In the genomic region with DNA sequence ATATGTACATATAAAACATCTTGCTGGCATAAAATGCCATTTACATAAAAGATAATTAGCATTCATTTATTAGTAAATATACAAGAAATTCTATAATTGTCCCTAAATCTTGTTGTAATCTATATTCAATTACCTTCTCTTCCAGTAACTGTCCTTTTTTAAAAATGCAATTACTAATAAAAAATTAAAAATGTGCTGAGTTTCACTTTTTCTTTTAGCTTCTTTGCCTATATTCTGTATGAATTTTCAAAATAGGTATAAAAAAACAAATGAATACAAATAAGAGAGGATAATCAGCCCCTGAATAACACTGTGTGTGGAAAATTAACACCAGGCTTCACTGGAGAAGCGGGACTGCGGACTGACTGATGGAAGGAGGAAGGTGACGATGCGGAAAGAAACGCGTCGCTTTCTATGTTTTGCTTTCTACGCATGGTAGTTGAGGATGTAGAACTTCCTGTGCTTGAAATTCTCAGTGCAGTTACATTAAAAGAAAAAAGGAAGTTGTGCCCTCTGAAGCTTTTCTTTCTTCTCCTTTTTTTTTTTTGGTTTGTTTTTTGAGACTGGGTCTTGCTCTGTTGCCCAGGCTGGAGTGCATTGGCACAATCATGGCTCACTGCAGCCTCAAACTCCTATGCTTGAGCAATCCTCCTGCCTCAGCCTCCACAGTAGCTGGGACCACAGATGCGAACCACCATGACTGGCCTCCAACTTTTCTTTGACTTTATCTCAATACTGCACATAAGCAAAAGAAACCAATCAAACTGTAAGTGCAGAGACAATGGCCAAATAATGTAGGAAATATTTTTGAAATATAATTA, we compare ENCODE assay signal across 8 cellular contexts. TPM values are rescaled to one million over a fixed set of nuclear protein-coding genes. Genes with fewer than 3 reads are reported as not detected.
DNase-seq lines count a peak whose midpoint lies in the region; ATAC-seq lines count a peak whose summit lies in the region.

No MANE protein-coding gene starts in this region.

- peak; percentile 49 for DNase-seq in activated CD4-positive, alpha-beta T cell treated with anti-CD3 and anti-CD28 coated beads for 36 hours
- DNase-seq in activated CD4-positive, alpha-beta T cell treated with anti-CD3 and anti-CD28 coated beads for 1 hour, result no peak
- peak; percentile 48 for DNase-seq in activated CD4-positive, alpha-beta memory T cell treated with anti-CD3 and anti-CD28 coated beads for 36 hours
- peak; percentile 7 for DNase-seq in stimulated activated CD4-positive, alpha-beta T cell treated with anti-CD3 and anti-CD28 coated beads, Interleukin-4, amount 100 ng/mL, for 1 hour
- DNase-seq in activated effector memory CD4-positive, alpha-beta T cell treated with Interleukin-2 at 50 U/mL for 16 hours, result no peak
- DNase-seq in GM19240 (ENCODE audit: insufficient read length, low spot score), result no peak
- no peak for DNase-seq in retina

- H3K4me1 Mint-ChIP-seq in activated CD4-positive, alpha-beta T cell treated with anti-CD3 and anti-CD28 coated beads for 36 hours, result peaks cover 11% of the 10 kb centered on the region
- peaks cover 3% of the 10 kb centered on the region for H3K4me1 Mint-ChIP-seq in activated CD4-positive, alpha-beta memory T cell treated with anti-CD3 and anti-CD28 coated beads for 36 hours (ENCODE audit: low read depth)

- H3K9me3 Mint-ChIP-seq in activated CD4-positive, alpha-beta T cell treated with anti-CD3 and anti-CD28 coated beads for 36 hours (ENCODE audit: low read depth), result peaks cover 2% of the 10 kb centered on the region
- H3K9me3 Mint-ChIP-seq in activated CD4-positive, alpha-beta memory T cell treated with anti-CD3 and anti-CD28 coated beads for 36 hours, result no peaks in the 10 kb centered on the region

- peak; percentile 78 for ATAC-seq in activated CD4-positive, alpha-beta T cell treated with anti-CD3 and anti-CD28 coated beads for 36 hours
- peak; percentile 92 for ATAC-seq in HG03196 (IDR thresholded peaks at IDR 0.05; ENCODE audit: unreplicated experiment)

- intact Hi-C loops in activated CD4-positive, alpha-beta T cell treated with anti-CD3 and anti-CD28 coated beads for 36 hours (cut with DNase I, micrococcal nuclease), result no loop called here
- intact Hi-C loops in activated CD4-positive, alpha-beta memory T cell treated with anti-CD3 and anti-CD28 coated beads for 36 hours (cut with micrococcal nuclease), result no loop called here

- H3K27ac Mint-ChIP-seq in activated CD4-positive, alpha-beta T cell treated with anti-CD3 and anti-CD28 coated beads for 36 hours, result peak overlapping the region; percentile 56
- peak overlapping the region; percentile 58 for H3K27ac Mint-ChIP-seq in activated CD4-positive, alpha-beta memory T cell treated with anti-CD3 and anti-CD28 coated beads for 36 hours

- H3K36me3 Mint-ChIP-seq in activated CD4-positive, alpha-beta T cell treated with anti-CD3 and anti-CD28 coated beads for 36 hours (ENCODE audit: low read depth), result peaks cover 1% of the 10 kb centered on the region
- no peaks in the 10 kb centered on the region for H3K36me3 Mint-ChIP-seq in activated CD4-positive, alpha-beta memory T cell treated with anti-CD3 and anti-CD28 coated beads for 36 hours

- peaks cover 3% of the 10 kb centered on the region for H3K27me3 Mint-ChIP-seq in activated CD4-positive, alpha-beta T cell treated with anti-CD3 and anti-CD28 coated beads for 36 hours
- H3K27me3 Mint-ChIP-seq in activated CD4-positive, alpha-beta memory T cell treated with anti-CD3 and anti-CD28 coated beads for 36 hours, result peaks cover 7% of the 10 kb centered on the region

- POLR2A ChIA-PET in activated CD4-positive, alpha-beta T cell treated with anti-CD3 and anti-CD28 coated beads for 36 hours (lab: Charles Lee), result no interaction called here
- POLR2A ChIA-PET in activated CD4-positive, alpha-beta memory T cell treated with anti-CD3 and anti-CD28 coated beads for 36 hours (lab: Charles Lee), result no interaction called here

- peak overlapping the region; percentile 65 for H3K4me3 Mint-ChIP-seq in activated CD4-positive, alpha-beta T cell treated with anti-CD3 and anti-CD28 coated beads for 36 hours
- peak overlapping the region; percentile 73 for H3K4me3 Mint-ChIP-seq in activated CD4-positive, alpha-beta memory T cell treated with anti-CD3 and anti-CD28 coated beads for 36 hours

- CTCF ChIA-PET in activated CD4-positive, alpha-beta T cell treated with anti-CD3 and anti-CD28 coated beads for 36 hours (lab: Charles Lee), result interaction anchor here (0.6 kb wide), 1 partner anchor 105 kb away, joined by 3 read pairs; no protein-coding TSS in a partner anchor
- CTCF ChIA-PET in activated CD4-positive, alpha-beta memory T cell treated with anti-CD3 and anti-CD28 coated beads for 36 hours (lab: Charles Lee), result no interaction called here

RNA-seq across cellular contexts. Expression of gene ZMYND11, which starts 7.4 kb away (rescaled TPM):
- 10 to 100 TPM; 13.2 to 16.9 TPM for total RNA-seq in activated CD4-positive, alpha-beta T cell treated with anti-CD3 and anti-CD28 coated beads for 36 hours
- 10 to 100 TPM; 15.9 to 19.4 TPM for total RNA-seq in activated CD4-positive, alpha-beta memory T cell treated with anti-CD3 and anti-CD28 coated beads for 36 hours

Comparison
In these comparisons a context has a peak if more than half of its experiments do, and no peak if none do; other contexts are left out.
1. DNase-seq: peak in activated CD4-positive, alpha-beta T cell treated with anti-CD3 and anti-CD28 coated beads for 36 hours (single experiment), activated CD4-positive, alpha-beta memory T cell treated with anti-CD3 and anti-CD28 coated beads for 36 hours (single experiment) and stimulated activated CD4-positive, alpha-beta T cell treated with anti-CD3 and anti-CD28 coated beads, Interleukin-4, amount 100 ng/mL, for 1 hour (single experiment); none in activated CD4-positive, alpha-beta T cell treated with anti-CD3 and anti-CD28 coated beads for 1 hour (single experiment), activated effector memory CD4-positive, alpha-beta T cell treated with Interleukin-2 at 50 U/mL for 16 hours (single experiment), GM19240 (single experiment) and retina (single experiment).